ENCODE assay signal across 1 cellular context in the genomic region with DNA sequence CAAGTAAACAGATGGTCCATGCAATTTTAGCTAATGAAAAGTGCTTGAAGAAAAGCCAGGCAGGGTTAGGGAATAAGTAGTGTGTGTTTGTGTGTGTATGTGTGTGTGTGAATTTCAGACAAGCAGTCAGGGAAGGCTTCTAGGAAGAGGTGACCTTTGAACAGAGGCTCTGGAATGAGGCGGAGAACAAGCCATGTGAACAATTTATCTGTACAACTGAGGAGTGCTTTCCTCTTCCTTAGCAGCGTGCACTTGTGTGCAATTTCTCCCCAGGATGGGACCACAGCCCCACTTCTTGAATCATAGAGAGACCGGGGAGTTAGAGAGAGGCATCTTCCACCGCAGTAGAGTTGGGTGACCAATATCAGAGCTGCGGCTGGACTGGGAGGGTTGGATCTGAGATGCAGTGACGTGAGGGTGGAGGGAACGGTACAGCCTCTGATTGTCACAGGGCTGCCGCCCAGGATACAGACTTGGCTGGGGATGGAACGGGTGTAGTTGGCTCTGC.
TF ChIP-seq lines count a peak whose summit lies in the region.

No MANE protein-coding gene starts in this region.

TF ChIP-seq in K562, 482 proteins besides CTCF, POLR2A, EP300 and RAD21 (continued from another document and continues in another):
- 0 out of 2 replicates have a peak, but pooled peaks have one; percentile 61 for TF ChIP-seq RREB1 (CRISPR knock-in tag; IDR thresholded peaks at IDR 0.05)
- TF ChIP-seq SP1 (CRISPR knock-in tag; IDR thresholded peaks at IDR 0.05): no peak
- TF ChIP-seq KDM5B (IDR thresholded peaks at IDR 0.05; ENCODE audit: insufficient replicate concordance, low read depth, low read length): peak; percentile 51
- peak; percentile 99 for TF ChIP-seq BCOR (IDR thresholded peaks at IDR 0.05)
- 0 out of 2 replicates have a peak, but pooled peaks have one; percentile 54 for TF ChIP-seq ATF6 (CRISPR knock-in tag; IDR thresholded peaks at IDR 0.05)
- peak; percentile 53; the same call in 1 of the 2 replicates for TF ChIP-seq MTA1 (IDR thresholded peaks at IDR 0.05; ENCODE audit: borderline replicate concordance)
- TF ChIP-seq ARNT (IDR thresholded peaks at IDR 0.05): peak; percentile 40 to 76; a peak in 1 of 4 replicates
- peak; percentile 98 for TF ChIP-seq ZNF436 (CRISPR knock-in tag; IDR thresholded peaks at IDR 0.05)
- peak; percentile 95 for TF ChIP-seq PTBP1 (IDR thresholded peaks at IDR 0.05; ENCODE audit: low read depth, low read length)
- TF ChIP-seq, protein P1, sequence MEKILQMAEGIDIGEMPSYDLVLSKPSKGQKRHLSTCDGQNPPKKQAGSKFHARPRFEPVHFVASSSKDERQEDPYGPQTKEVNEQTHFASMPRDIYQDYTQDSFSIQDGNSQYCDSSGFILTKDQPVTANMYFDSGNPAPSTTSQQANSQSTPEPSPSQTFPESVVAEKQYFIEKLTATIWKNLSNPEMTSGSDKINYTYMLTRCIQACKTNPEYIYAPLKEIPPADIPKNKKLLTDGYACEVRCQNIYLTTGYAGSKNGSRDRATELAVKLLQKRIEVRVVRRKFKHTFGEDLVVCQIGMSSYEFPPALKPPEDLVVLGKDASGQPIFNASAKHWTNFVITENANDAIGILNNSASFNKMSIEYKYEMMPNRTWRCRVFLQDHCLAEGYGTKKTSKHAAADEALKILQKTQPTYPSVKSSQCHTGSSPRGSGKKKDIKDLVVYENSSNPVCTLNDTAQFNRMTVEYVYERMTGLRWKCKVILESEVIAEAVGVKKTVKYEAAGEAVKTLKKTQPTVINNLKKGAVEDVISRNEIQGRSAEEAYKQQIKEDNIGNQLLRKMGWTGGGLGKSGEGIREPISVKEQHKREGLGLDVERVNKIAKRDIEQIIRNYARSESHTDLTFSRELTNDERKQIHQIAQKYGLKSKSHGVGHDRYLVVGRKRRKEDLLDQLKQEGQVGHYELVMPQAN (IDR thresholded peaks at IDR 0.05; ENCODE audit: borderline replicate concordance): 0 out of 2 replicates have a peak, but pooled peaks have one; percentile 24
- TF ChIP-seq SIX5 (IDR thresholded peaks at IDR 0.05; ENCODE audit: borderline replicate concordance in 1 of 2, insufficient read depth in 1 of 2, low read depth in 1 of 2, low read length in 2 of 2): no peak
- TF ChIP-seq KDM1A (IDR thresholded peaks at IDR 0.05): peak; percentile 88 to 94
- TF ChIP-seq, protein P2, sequence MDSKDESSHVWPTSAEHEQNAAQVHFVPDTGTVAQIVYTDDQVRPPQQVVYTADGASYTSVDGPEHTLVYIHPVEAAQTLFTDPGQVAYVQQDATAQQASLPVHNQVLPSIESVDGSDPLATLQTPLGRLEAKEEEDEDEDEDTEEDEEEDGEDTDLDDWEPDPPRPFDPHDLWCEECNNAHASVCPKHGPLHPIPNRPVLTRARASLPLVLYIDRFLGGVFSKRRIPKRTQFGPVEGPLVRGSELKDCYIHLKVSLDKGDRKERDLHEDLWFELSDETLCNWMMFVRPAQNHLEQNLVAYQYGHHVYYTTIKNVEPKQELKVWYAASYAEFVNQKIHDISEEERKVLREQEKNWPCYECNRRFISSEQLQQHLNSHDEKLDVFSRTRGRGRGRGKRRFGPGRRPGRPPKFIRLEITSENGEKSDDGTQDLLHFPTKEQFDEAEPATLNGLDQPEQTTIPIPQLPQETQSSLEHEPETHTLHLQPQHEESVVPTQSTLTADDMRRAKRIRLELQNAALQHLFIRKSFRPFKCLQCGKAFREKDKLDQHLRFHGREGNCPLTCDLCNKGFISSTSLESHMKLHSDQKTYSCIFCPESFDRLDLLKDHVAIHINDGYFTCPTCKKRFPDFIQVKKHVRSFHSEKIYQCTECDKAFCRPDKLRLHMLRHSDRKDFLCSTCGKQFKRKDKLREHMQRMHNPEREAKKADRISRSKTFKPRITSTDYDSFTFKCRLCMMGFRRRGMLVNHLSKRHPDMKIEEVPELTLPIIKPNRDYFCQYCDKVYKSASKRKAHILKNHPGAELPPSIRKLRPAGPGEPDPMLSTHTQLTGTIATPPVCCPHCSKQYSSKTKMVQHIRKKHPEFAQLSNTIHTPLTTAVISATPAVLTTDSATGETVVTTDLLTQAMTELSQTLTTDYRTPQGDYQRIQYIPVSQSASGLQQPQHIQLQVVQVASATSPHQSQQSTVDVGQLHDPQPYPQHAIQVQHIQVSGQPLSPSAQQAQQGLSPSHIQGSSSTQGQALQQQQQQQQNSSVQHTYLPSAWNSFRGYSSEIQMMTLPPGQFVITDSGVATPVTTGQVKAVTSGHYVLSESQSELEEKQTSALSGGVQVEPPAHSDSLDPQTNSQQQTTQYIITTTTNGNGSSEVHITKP (IDR thresholded peaks at IDR 0.05; ENCODE audit: partially characterized antibody): no peak
- TF ChIP-seq, protein P3, sequence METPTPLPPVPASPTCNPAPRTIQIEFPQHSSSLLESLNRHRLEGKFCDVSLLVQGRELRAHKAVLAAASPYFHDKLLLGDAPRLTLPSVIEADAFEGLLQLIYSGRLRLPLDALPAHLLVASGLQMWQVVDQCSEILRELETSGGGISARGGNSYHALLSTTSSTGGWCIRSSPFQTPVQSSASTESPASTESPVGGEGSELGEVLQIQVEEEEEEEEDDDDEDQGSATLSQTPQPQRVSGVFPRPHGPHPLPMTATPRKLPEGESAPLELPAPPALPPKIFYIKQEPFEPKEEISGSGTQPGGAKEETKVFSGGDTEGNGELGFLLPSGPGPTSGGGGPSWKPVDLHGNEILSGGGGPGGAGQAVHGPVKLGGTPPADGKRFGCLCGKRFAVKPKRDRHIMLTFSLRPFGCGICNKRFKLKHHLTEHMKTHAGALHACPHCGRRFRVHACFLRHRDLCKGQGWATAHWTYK (CRISPR knock-in tag; IDR thresholded peaks at IDR 0.05): no peak
- peak; percentile 100 for TF ChIP-seq ZFP36 (IDR thresholded peaks at IDR 0.05; ENCODE audit: low read depth, low read length, partially characterized antibody)
- TF ChIP-seq PHF8 (IDR thresholded peaks at IDR 0.05; ENCODE audit: borderline replicate concordance, low read length): 0 out of 2 replicates have a peak, but pooled peaks have one; percentile 12
- no peak for TF ChIP-seq CCNT2 (IDR thresholded peaks at IDR 0.05; ENCODE audit: borderline replicate concordance, extremely low read depth, insufficient read length, low read depth, low read length)
- 0 out of 2 replicates have a peak, but pooled peaks have one; percentile 60 for TF ChIP-seq BRD4 (IDR thresholded peaks at IDR 0.05)
- peak; percentile 72; the same call in 1 of the 2 replicates for TF ChIP-seq HDGF (IDR thresholded peaks at IDR 0.05)
- TF ChIP-seq HLTF (IDR thresholded peaks at IDR 0.05): 0 out of 2 replicates have a peak, but pooled peaks have one; percentile 30
- no peak for TF ChIP-seq ZNF407 (IDR thresholded peaks at IDR 0.05; ENCODE audit: low read depth)
- TF ChIP-seq CBX5 (IDR thresholded peaks at IDR 0.05; ENCODE audit: borderline replicate concordance, low read depth): 0 out of 2 replicates have a peak, but pooled peaks have one; percentile 9
- TF ChIP-seq, protein P4, sequence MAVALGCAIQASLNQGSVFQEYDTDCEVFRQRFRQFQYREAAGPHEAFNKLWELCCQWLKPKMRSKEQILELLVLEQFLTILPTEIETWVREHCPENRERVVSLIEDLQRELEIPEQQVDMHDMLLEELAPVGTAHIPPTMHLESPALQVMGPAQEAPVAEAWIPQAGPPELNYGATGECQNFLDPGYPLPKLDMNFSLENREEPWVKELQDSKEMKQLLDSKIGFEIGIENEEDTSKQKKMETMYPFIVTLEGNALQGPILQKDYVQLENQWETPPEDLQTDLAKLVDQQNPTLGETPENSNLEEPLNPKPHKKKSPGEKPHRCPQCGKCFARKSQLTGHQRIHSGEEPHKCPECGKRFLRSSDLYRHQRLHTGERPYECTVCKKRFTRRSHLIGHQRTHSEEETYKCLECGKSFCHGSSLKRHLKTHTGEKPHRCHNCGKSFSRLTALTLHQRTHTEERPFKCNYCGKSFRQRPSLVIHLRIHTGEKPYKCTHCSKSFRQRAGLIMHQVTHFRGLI (CRISPR knock-in tag; IDR thresholded peaks at IDR 0.05): no peak
